1 cellular context compared by ENCODE assay signal in the genomic region with DNA sequence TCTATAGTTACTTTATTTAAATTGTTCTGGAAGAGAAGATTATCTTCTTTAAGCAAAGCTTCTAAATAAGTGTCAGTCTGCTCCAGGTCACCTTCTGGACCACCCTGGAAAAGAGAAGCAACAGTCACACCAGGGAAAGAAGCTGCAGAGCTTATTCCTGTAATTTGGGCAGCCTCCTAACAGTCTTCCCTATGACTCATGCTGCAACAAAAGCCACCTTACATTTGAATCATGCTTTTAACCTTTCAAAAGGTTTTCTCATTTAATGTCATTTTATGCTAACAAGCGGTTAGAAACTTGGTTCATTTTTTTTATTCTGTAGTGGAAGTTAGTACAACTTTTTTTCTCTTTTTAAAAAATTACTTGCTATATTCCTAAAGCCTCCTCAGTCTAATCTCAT.
TF ChIP-seq lines count a peak whose summit lies in the region.

No MANE protein-coding gene starts in this region.

TF ChIP-seq in WTC11, 78 proteins besides CTCF, POLR2A, EP300 and RAD21 (continued from another document):
- TF ChIP-seq, protein P1, sequence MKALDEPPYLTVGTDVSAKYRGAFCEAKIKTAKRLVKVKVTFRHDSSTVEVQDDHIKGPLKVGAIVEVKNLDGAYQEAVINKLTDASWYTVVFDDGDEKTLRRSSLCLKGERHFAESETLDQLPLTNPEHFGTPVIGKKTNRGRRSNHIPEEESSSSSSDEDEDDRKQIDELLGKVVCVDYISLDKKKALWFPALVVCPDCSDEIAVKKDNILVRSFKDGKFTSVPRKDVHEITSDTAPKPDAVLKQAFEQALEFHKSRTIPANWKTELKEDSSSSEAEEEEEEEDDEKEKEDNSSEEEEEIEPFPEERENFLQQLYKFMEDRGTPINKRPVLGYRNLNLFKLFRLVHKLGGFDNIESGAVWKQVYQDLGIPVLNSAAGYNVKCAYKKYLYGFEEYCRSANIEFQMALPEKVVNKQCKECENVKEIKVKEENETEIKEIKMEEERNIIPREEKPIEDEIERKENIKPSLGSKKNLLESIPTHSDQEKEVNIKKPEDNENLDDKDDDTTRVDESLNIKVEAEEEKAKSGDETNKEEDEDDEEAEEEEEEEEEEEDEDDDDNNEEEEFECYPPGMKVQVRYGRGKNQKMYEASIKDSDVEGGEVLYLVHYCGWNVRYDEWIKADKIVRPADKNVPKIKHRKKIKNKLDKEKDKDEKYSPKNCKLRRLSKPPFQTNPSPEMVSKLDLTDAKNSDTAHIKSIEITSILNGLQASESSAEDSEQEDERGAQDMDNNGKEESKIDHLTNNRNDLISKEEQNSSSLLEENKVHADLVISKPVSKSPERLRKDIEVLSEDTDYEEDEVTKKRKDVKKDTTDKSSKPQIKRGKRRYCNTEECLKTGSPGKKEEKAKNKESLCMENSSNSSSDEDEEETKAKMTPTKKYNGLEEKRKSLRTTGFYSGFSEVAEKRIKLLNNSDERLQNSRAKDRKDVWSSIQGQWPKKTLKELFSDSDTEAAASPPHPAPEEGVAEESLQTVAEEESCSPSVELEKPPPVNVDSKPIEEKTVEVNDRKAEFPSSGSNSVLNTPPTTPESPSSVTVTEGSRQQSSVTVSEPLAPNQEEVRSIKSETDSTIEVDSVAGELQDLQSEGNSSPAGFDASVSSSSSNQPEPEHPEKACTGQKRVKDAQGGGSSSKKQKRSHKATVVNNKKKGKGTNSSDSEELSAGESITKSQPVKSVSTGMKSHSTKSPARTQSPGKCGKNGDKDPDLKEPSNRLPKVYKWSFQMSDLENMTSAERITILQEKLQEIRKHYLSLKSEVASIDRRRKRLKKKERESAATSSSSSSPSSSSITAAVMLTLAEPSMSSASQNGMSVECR (CRISPR knock-in tag; IDR thresholded peaks at IDR 0.05; ENCODE audit: borderline replicate concordance), result no peak
- TF ChIP-seq GRHL2 (CRISPR knock-in tag; IDR thresholded peaks at IDR 0.05; ENCODE audit: insufficient replicate concordance, severe bottlenecking) (no peak), HMGA2 (CRISPR knock-in tag; IDR thresholded peaks at IDR 0.05) (no peak)
